31 cellular contexts compared by ENCODE assay signal in the genomic region with DNA sequence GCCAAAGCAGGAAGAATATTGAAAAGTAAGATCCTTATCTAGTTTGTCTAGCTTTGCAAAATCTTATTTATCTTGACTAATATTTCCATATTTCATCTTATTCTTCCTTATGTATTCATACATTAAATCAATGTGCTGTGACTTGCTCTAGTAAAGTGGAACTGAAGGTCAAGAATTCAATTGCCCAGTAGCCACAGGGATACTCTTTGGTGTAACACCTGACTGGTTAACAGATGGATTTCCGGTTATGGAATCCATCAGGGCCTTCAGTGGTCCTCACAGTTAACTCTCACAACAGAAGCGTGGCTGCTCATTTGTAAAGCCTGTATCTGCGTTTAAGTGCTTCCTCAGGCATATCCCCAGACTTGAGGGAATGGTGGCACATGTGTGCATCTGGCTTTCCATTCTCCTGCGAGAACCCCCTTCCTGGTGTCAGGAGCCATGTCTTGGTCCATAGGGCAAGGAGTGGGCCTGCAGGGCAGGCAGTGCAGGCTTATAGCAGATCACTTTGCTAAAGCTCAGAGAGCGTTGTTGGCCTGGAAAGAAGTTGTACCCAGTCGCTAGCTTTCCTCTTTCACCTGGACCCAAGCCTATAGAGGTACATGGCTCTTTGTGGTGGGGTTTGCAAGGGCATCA.
"Had no signal": no experiment of that assay in that cellular context is flagged by ENCODE, and none has a peak within 500 bp of the region (broad histone marks: within the 10 kb centered on the region; RNA-seq: fewer than 3 reads in every experiment).

No MANE protein-coding gene starts in this region.

- DNase-seq: activated CD4-positive, alpha-beta memory T cell treated with anti-CD3 and anti-CD28 coated beads, Interleukin-2, amount 10 ng/mL, durations not matched to agents 7 days and 5 days; activated CD4-positive, alpha-beta T cell treated with anti-CD3 and anti-CD28 coated beads for 4 hours; activated CD4-positive, alpha-beta T cell treated with anti-CD3 and anti-CD28 coated beads, Interleukin-2, amount 10 ng/mL, durations not matched to agents 7 days and 5 days; activated CD4-positive, alpha-beta T cell treated with anti-CD3 and anti-CD28 coated beads, Interleukin-2, amount 50 U/mL, for 4 hours; activated CD4-positive, CD25-positive, alpha-beta regulatory T cell; activated CD4-positive, CD25-positive, alpha-beta regulatory T cell treated with anti-CD3 and anti-CD28 coated beads, Interleukin-2, amount 50 U/mL, for 72 hours; activated effector memory CD4-positive, alpha-beta T cell treated with anti-CD3 and anti-CD28 coated beads, Interleukin-2, amount 50 U/mL, for 16 hours; activated naive CD4-positive, alpha-beta T cell treated with anti-CD3 and anti-CD28 coated beads for 36 hours; activated naive CD8-positive, alpha-beta T cell treated with anti-CD3 and anti-CD28 coated beads for 36 hours; activated naive CD8-positive, alpha-beta T cell treated with anti-CD3 and anti-CD28 coated beads, Interleukin-2, amount 50 U/mL, for 24 hours; activated T-cell treated with anti-CD3 and anti-CD28 coated beads, Interleukin-2, amount 50 U/mL, for 1 hour; activated T-cell treated with anti-CD3 and anti-CD28 coated beads, Interleukin-2, amount 50 U/mL, for 48 hours; adrenal gland; amygdala; aorta; body of pancreas; central memory CD4-positive, alpha-beta T cell; cerebellar nuclear complex; colonic mucosa; dorsolateral prefrontal cortex; effector memory CD4-positive, alpha-beta T cell; endodermal cell; foreskin keratinocyte; gastrocnemius medialis; glutamatergic neuron; heart left ventricle; T-helper 1 cell; T-helper 17 cell; T1000 had no signal

- H3K27me3 ChIP-seq: adrenal gland, body of pancreas, cardiac muscle cell, colonic mucosa, dorsolateral prefrontal cortex, foreskin keratinocyte, gastrocnemius medialis, heart left ventricle had no signal

- H3K9me3 ChIP-seq: adrenal gland, body of pancreas, colonic mucosa, gastrocnemius medialis, heart left ventricle had no signal

- ATAC-seq: activated naive CD8-positive, alpha-beta T cell treated with anti-CD3 and anti-CD28 coated beads, Interleukin-2, amount 50 U/mL, for 24 hours; body of pancreas; esophagus mucosa; foreskin keratinocyte; gastrocnemius medialis; heart left ventricle; T-helper 17 cell had no signal

- H3K27ac ChIP-seq: adrenal gland, body of pancreas, cardiac muscle cell, colonic mucosa, dorsolateral prefrontal cortex, foreskin keratinocyte, gastrocnemius medialis, heart left ventricle had no signal

- H3K4me3 ChIP-seq: adrenal gland, body of pancreas, cardiac muscle cell, colonic mucosa, dorsolateral prefrontal cortex, gastrocnemius medialis, heart left ventricle had no signal

- H3K36me3 ChIP-seq: adrenal gland, cardiac muscle cell, colonic mucosa, gastrocnemius medialis, heart left ventricle had no signal

- H3K4me1 ChIP-seq: adrenal gland, colonic mucosa, foreskin keratinocyte, gastrocnemius medialis had no signal
